In the genomic region with DNA sequence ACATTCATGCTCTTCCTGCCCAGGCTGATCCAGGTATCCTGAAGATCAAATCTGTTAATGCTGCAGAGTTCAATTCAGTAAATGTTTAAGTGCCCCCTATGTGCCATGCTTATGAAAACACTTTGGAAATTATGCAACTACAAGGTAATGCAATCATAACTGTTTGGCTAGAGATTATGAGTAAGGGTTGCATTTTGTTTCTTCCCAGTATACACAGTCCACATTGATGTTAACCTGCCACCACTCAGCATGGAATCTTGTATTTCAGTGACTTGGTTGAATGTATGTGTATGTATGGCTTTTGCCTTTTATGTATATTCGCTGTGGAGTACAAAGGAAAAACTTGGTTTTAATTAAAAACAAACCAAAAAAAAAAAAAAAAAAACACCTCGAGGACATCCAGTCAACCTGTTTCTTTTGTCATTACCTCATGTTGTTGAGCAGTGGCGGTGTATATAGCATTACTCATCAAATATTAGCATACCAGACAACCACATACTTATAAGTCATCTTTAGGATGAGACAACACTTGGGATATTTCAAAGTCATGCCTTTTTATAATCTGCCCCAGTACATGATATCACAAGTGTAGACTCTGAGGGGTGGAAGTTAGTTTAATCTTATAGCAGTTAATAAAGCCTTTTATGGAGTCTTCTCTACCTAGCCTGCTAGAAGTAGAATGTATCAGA, we compare ENCODE assay signal across 11 cellular contexts.
DNase-seq lines count a peak whose midpoint lies in the region; ATAC-seq and TF ChIP-seq lines count a peak whose summit lies in the region.
"Had no signal": no experiment of that assay in that cellular context is flagged by ENCODE, and none has a peak within 500 bp of the region (broad histone marks: within the 10 kb centered on the region; RNA-seq: fewer than 3 reads in every experiment).

No MANE protein-coding gene starts in this region.

- peaks cover 46% of the 10 kb centered on the region for H3K36me3 Mint-ChIP-seq in activated T-cell treated with anti-CD3 and anti-CD28 coated beads, Interleukin-2, amount 50 U/mL, for 24 hours (ENCODE audit: low read depth)

- H3K4me3 Mint-ChIP-seq in activated T-cell treated with anti-CD3 and anti-CD28 coated beads, Interleukin-2, amount 50 U/mL, for 24 hours: no peak overlapping the region

- H3K9ac ChIP-seq in PC-3 (ENCODE audit: low read length): no peak overlapping the region
- H3K9ac ChIP-seq in fibroblast of lung (ENCODE audit: insufficient read depth, low read length): no peak overlapping the region

- peak overlapping the region; percentile 60 for H3K27ac ChIP-seq in PC-3 (ENCODE audit: low read length)
- H3K27ac ChIP-seq in fibroblast of lung (ENCODE audit: insufficient read depth, low read length): no peak overlapping the region
- H3K27ac ChIP-seq in stomach: peak overlapping the region in 3 of 5 donors; percentile 0 to 73 (median 54)

- peaks cover 16% of the 10 kb centered on the region for H3K4me1 Mint-ChIP-seq in activated T-cell treated with anti-CD3 and anti-CD28 coated beads, Interleukin-2, amount 50 U/mL, for 24 hours (ENCODE audit: low read depth)

- ATAC-seq in PC-3: peak; percentile 97
- no peak for ATAC-seq in HG03439 (IDR thresholded peaks at IDR 0.05; ENCODE audit: unreplicated experiment)
- no peak for ATAC-seq in HG02610 (IDR thresholded peaks at IDR 0.05; ENCODE audit: unreplicated experiment)

- H4K20me1 ChIP-seq in PC-3 (ENCODE audit: low read length) (0 out of 2 replicates have a peak, but pooled peaks cover 5% of the 10 kb centered on the region), fibroblast of lung (ENCODE audit: control insufficient read depth, extremely low read depth, insufficient read depth, low read length) (no peaks in the 10 kb centered on the region)

- no peak for DNase-seq in activated T-cell treated with anti-CD3 and anti-CD28 coated beads, Interleukin-2, amount 50 U/mL, for 24 hours
- DNase-seq in activated T-cell treated with anti-CD3 and anti-CD28 coated beads for 4 hours: no peak
- peak; percentile 72 for DNase-seq in PC-3
- DNase-seq in fibroblast of lung (ENCODE audit: low read depth in 2 of 2): peak; percentile 56 to 95
- no peak for DNase-seq in stomach
- no peak for DNase-seq in COLO668 (lab: John Stamatoyannopoulos, UW; ENCODE audit: unreplicated experiment)
- DNase-seq: GDM1; glutamatergic neuron; stimulated activated CD4-positive, alpha-beta T cell treated with anti-CD3 and anti-CD28 coated beads, Interleukin-4, amount 100 ng/mL, for 1 hour had no signal

- H3F3A ChIP-seq in PC-3 (ENCODE audit: low read length, unreplicated experiment): peaks cover 8% of the 10 kb centered on the region

- POLR2A ChIA-PET in PC-3 (lab: Charles Lee; ENCODE audit: unreplicated experiment): no interaction called here

- no peaks in the 10 kb centered on the region for H3K9me3 Mint-ChIP-seq in activated T-cell treated with anti-CD3 and anti-CD28 coated beads, Interleukin-2, amount 50 U/mL, for 24 hours

- intact Hi-C loops in PC-3 (cut with micrococcal nuclease): loop anchor here (5.0 to 10.0 kb wide), 2 partner anchors 82 to 149 kb away; no protein-coding TSS in a partner anchor
- intact Hi-C loops in stomach (cut with DNase I; ENCODE audit: low total_unique reads): no loop called here

- CTCF ChIA-PET in PC-3 (lab: Charles Lee): no interaction called here

- TF ChIP-seq EP300 in stomach (IDR thresholded peaks at IDR 0.05): no peak

- H3K79me2 ChIP-seq in PC-3 (ENCODE audit: low read length): no peaks in the 10 kb centered on the region
- no peaks in the 10 kb centered on the region for H3K79me2 ChIP-seq in fibroblast of lung (ENCODE audit: control insufficient read depth, insufficient read depth, low read length)

- no TSS peak for BruUV-seq in PC-3 (replicated peaks; lab: Mats Ljungman, UMichigan)

- no peak for TF ChIP-seq POLR2A in stomach (IDR thresholded peaks at IDR 0.05)

- H3K36me3 ChIP-seq in PC-3 (ENCODE audit: low read depth, low read length) (peaks cover 9% of the 10 kb centered on the region), fibroblast of lung (ENCODE audit: control insufficient read depth, insufficient read depth, low read length) (no peaks in the 10 kb centered on the region), stomach (peaks cover 0 to 57% (median 55%) of the 10 kb centered on the region in 4 donors)

- TF ChIP-seq CTCF in PC-3 (conservative IDR thresholded peaks at IDR 0.05; ENCODE audit: low read depth, low read length): peak; percentile 50
- TF ChIP-seq CTCF in fibroblast of lung (conservative IDR thresholded peaks at IDR 0.05 in 1 of 2, IDR thresholded peaks at IDR 0.05 in 1 of 2; ENCODE audit: low read depth in 1 of 2, low read length in 2 of 2): peak; percentile 10 to 35
- peak in 1 of 7 experiments; percentile 9 for TF ChIP-seq CTCF in stomach (IDR thresholded peaks at IDR 0.05)

- H2AFZ ChIP-seq in PC-3 (ENCODE audit: low read length) (no peak overlapping the region), fibroblast of lung (ENCODE audit: low read length) (no peak overlapping the region)

- H3K9me3 ChIP-seq in PC-3 (ENCODE audit: low read length) (no peaks in the 10 kb centered on the region), fibroblast of lung (ENCODE audit: control insufficient read depth, insufficient read depth, low read depth, low read length) (no peaks in the 10 kb centered on the region), stomach (no peaks in the 10 kb centered on the region)

- no peaks in the 10 kb centered on the region for H3K9me2 ChIP-seq in PC-3 (replicated peaks; ENCODE audit: low read length)

- H3K27ac Mint-ChIP-seq in activated T-cell treated with anti-CD3 and anti-CD28 coated beads, Interleukin-2, amount 50 U/mL, for 24 hours: peak overlapping the region; percentile 62

- H3K4me1 ChIP-seq in PC-3 (ENCODE audit: insufficient read depth, low read length): peaks cover 39% of the 10 kb centered on the region
- H3K4me1 ChIP-seq in fibroblast of lung (ENCODE audit: control insufficient read depth, extremely low read depth, insufficient read depth, low read length): peaks cover 11% of the 10 kb centered on the region
- peaks cover 6 to 45% (median 17%) of the 10 kb centered on the region in 4 donors for H3K4me1 ChIP-seq in stomach

- H3K27me3 ChIP-seq in PC-3 (ENCODE audit: low read length) (no peaks in the 10 kb centered on the region), fibroblast of lung (ENCODE audit: control insufficient read depth, insufficient read depth, low read length) (no peaks in the 10 kb centered on the region), stomach (no peaks in the 10 kb centered on the region)

- no peaks in the 10 kb centered on the region for H3K27me3 Mint-ChIP-seq in activated T-cell treated with anti-CD3 and anti-CD28 coated beads, Interleukin-2, amount 50 U/mL, for 24 hours

- H3K4me3 ChIP-seq in PC-3 (ENCODE audit: low read length) (no peak overlapping the region), fibroblast of lung (replicated peaks in 1 of 4; ENCODE audit: control extremely low read depth in 1 of 4, insufficient read depth in 1 of 4, low read depth in 3 of 4, low read length in 4 of 4) (no peak overlapping the region), stomach (no peak overlapping the region)

- H3K4me2 ChIP-seq in PC-3 (ENCODE audit: low read length) (peak overlapping the region; percentile 65), fibroblast of lung (ENCODE audit: extremely low read depth, insufficient read depth, low read length) (no peak overlapping the region)

- WGBS in stomach, 5 donors: 66 to 79% (median 70%) methylated on average over 3 of the region's 3 CpGs

Comparison
In these comparisons a context has a peak if more than half of its experiments do, and no peak if none do; other contexts are left out.
1. DNase-seq: peak in PC-3 (single experiment) and fibroblast of lung (2 of 2); none in activated T-cell treated with anti-CD3 and anti-CD28 coated beads, Interleukin-2, amount 50 U/mL, for 24 hours (single experiment), activated T-cell treated with anti-CD3 and anti-CD28 coated beads for 4 hours (single experiment), stomach (single experiment) and COLO668 (single experiment).